Comparison of ENCODE assay signal across 8 cellular contexts in the genomic region with DNA sequence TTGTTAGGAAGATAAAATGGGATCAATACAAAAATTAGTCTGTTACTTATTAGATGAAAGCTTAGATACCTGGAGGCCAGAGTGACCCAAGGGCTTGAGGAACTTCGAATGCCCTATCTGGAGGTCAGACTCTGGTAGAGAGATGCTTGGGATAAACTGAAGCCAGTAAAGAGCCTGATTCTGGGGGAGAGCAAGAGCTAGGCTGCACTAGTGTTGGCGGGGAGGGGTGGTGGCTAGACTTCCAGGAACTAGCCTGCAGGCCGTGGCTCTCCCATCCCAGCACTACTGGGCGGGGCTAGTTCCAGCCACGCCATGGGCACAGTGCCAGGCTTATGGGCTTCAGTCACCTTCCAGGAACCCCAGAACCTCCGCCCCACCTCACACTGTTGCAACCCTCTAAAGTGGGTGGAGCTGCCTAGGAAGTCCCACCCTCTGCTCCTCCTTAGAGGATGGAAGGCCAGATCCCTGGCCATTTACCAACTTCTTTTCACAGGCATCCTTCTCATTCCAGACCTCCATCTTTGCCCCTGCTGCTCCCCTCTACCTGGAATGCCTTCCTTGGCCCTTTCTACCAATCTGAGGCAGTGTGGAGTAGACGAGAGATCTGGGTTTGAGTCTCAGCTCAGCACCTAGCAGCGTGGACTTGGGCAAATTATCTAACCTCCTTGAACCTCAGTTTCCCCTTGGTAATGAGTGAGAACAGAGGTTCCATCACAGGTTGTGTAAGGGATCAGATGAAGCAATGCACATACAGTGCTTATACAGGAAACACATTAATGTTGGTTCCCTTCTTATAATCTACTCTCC. TPM values are rescaled to one million over a fixed set of nuclear protein-coding genes. Genes with fewer than 3 reads are reported as not detected.
A peak's percentile ranks its signal among the peaks of the same experiment; 100 is the strongest.
DNase-seq lines count a peak whose midpoint lies in the region; ATAC-seq and TF ChIP-seq lines count a peak whose summit lies in the region.

No MANE protein-coding gene starts in this region.

- TF ChIP-seq POLR2A in NB4 (IDR thresholded peaks at IDR 0.05; ENCODE audit: extremely low read depth, insufficient read length): no peak

- peak; percentile 36 for ATAC-seq in left lobe of liver
- no peak for ATAC-seq in HG02938 (IDR thresholded peaks at IDR 0.05; ENCODE audit: unreplicated experiment)
- ATAC-seq in GM21786 (IDR thresholded peaks at IDR 0.05; ENCODE audit: unreplicated experiment): no peak
- no peak for ATAC-seq in GM19324 (IDR thresholded peaks at IDR 0.05; ENCODE audit: low FRiP score, unreplicated experiment)

- H3K4me1 Mint-ChIP-seq in activated naive CD8-positive, alpha-beta T cell treated with anti-CD3 and anti-CD28 coated beads for 36 hours: peaks cover 2% of the 10 kb centered on the region
- H3K4me1 Mint-ChIP-seq in activated T-helper 2 cell treated with anti-CD3 and anti-CD28 coated beads, Interferon-gamma antibody, Interleukin-2, Interleukin-4, amounts not matched to agents 10 μg/mL and 5 μg/mL and 100 μg/mL, durations not matched to agents 14 hours and 24 hours and 36 hours (ENCODE audit: low read depth): peaks cover 17% of the 10 kb centered on the region

- H3K27ac Mint-ChIP-seq in activated naive CD8-positive, alpha-beta T cell treated with anti-CD3 and anti-CD28 coated beads for 36 hours: no peak overlapping the region
- no peak overlapping the region for H3K27ac Mint-ChIP-seq in activated T-helper 2 cell treated with anti-CD3 and anti-CD28 coated beads, Interferon-gamma antibody, Interleukin-2, Interleukin-4, amounts not matched to agents 10 μg/mL and 5 μg/mL and 100 μg/mL, durations not matched to agents 14 hours and 24 hours and 36 hours

- no peaks in the 10 kb centered on the region for H3K9me3 Mint-ChIP-seq in activated naive CD8-positive, alpha-beta T cell treated with anti-CD3 and anti-CD28 coated beads for 36 hours
- no peaks in the 10 kb centered on the region for H3K9me3 Mint-ChIP-seq in activated T-helper 2 cell treated with anti-CD3 and anti-CD28 coated beads, Interferon-gamma antibody, Interleukin-2, Interleukin-4, amounts not matched to agents 10 μg/mL and 5 μg/mL and 100 μg/mL, durations not matched to agents 14 hours and 24 hours and 36 hours

- peaks cover 38% of the 10 kb centered on the region for H3K27me3 Mint-ChIP-seq in activated naive CD8-positive, alpha-beta T cell treated with anti-CD3 and anti-CD28 coated beads for 36 hours
- peaks cover 26% of the 10 kb centered on the region for H3K27me3 Mint-ChIP-seq in activated T-helper 2 cell treated with anti-CD3 and anti-CD28 coated beads, Interferon-gamma antibody, Interleukin-2, Interleukin-4, amounts not matched to agents 10 μg/mL and 5 μg/mL and 100 μg/mL, durations not matched to agents 14 hours and 24 hours and 36 hours (ENCODE audit: low read depth)

- DNase-seq in COLO668 (lab: John Stamatoyannopoulos, UW; ENCODE audit: unreplicated experiment) (peak; percentile 65), NB4 (ENCODE audit: low read depth) (peak; percentile 98), left lobe of liver (ENCODE audit: low spot score) (peak; percentile 72)
- DNase-seq in activated naive CD8-positive, alpha-beta T cell treated with anti-CD3 and anti-CD28 coated beads for 36 hours: peak; percentile 33
- DNase-seq in activated T-helper 2 cell treated with anti-CD3 and anti-CD28 coated beads, Interferon-gamma antibody, Interleukin-2, Interleukin-4, amounts not matched to agents 10 μg/mL and 5 μg/mL and 100 μg/mL, durations not matched to agents 14 hours and 24 hours and 36 hours (ENCODE audit: low spot score): no peak

- no peak for TF ChIP-seq CTCF in NB4 (IDR thresholded peaks at IDR 0.05; ENCODE audit: low read depth, low read length)

- intact Hi-C loops in activated T-helper 2 cell treated with anti-CD3 and anti-CD28 coated beads, Interferon-gamma antibody, Interleukin-2, Interleukin-4, amounts not matched to agents 10 μg/mL and 5 μg/mL and 100 μg/mL, durations not matched to agents 14 hours and 24 hours and 36 hours (cut with micrococcal nuclease): no loop called here

- no peaks in the 10 kb centered on the region for H3K36me3 Mint-ChIP-seq in activated naive CD8-positive, alpha-beta T cell treated with anti-CD3 and anti-CD28 coated beads for 36 hours
- no peaks in the 10 kb centered on the region for H3K36me3 Mint-ChIP-seq in activated T-helper 2 cell treated with anti-CD3 and anti-CD28 coated beads, Interferon-gamma antibody, Interleukin-2, Interleukin-4, amounts not matched to agents 10 μg/mL and 5 μg/mL and 100 μg/mL, durations not matched to agents 14 hours and 24 hours and 36 hours (ENCODE audit: low read depth)

- H3K4me3 Mint-ChIP-seq in activated naive CD8-positive, alpha-beta T cell treated with anti-CD3 and anti-CD28 coated beads for 36 hours: no peak overlapping the region
- H3K4me3 Mint-ChIP-seq in activated T-helper 2 cell treated with anti-CD3 and anti-CD28 coated beads, Interferon-gamma antibody, Interleukin-2, Interleukin-4, amounts not matched to agents 10 μg/mL and 5 μg/mL and 100 μg/mL, durations not matched to agents 14 hours and 24 hours and 36 hours (ENCODE audit: low read depth): no peak overlapping the region

- H3K4me3 ChIP-seq in NB4 (ENCODE audit: low read depth, low read length): no peak overlapping the region

RNA-seq across cellular contexts. Expression of a gene that starts 6.3 kb away (rescaled TPM):
- total RNA-seq in activated naive CD8-positive, alpha-beta T cell treated with anti-CD3 and anti-CD28 coated beads for 36 hours: not detected
- total RNA-seq in left lobe of liver: 0.68 TPM
- not detected in 2 replicates for total RNA-seq in activated T-helper 2 cell treated with anti-CD3 and anti-CD28 coated beads, Interferon-gamma antibody, Interleukin-2, Interleukin-4, amounts not matched to agents 10 μg/mL and 5 μg/mL and 100 μg/mL, durations not matched to agents 14 hours and 24 hours and 36 hours

RNA-seq across cellular contexts. Expression of a gene that starts 17.8 kb away (rescaled TPM):
- total RNA-seq in activated naive CD8-positive, alpha-beta T cell treated with anti-CD3 and anti-CD28 coated beads for 36 hours: 100 to 1,000 TPM in 1 of 2 experiments, 10 to 100 TPM in 1; 96.3 to 102 TPM
- 71.7 TPM for total RNA-seq in left lobe of liver
- 108 and 109 TPM in 2 replicates for total RNA-seq in activated T-helper 2 cell treated with anti-CD3 and anti-CD28 coated beads, Interferon-gamma antibody, Interleukin-2, Interleukin-4, amounts not matched to agents 10 μg/mL and 5 μg/mL and 100 μg/mL, durations not matched to agents 14 hours and 24 hours and 36 hours

RNA-seq across cellular contexts. Expression of a gene that starts 26.6 kb away (rescaled TPM):
- total RNA-seq in activated naive CD8-positive, alpha-beta T cell treated with anti-CD3 and anti-CD28 coated beads for 36 hours: 1,000 to 10,000 TPM; 2,335 to 2,367 TPM
- 144 TPM for total RNA-seq in left lobe of liver
- total RNA-seq in activated T-helper 2 cell treated with anti-CD3 and anti-CD28 coated beads, Interferon-gamma antibody, Interleukin-2, Interleukin-4, amounts not matched to agents 10 μg/mL and 5 μg/mL and 100 μg/mL, durations not matched to agents 14 hours and 24 hours and 36 hours: 1,977 and 2,036 TPM in 2 replicates

RNA-seq across cellular contexts. Expression of a gene that starts 27.2 kb away (rescaled TPM):
- total RNA-seq in activated naive CD8-positive, alpha-beta T cell treated with anti-CD3 and anti-CD28 coated beads for 36 hours: 100 to 1,000 TPM; 101 to 105 TPM
- total RNA-seq in left lobe of liver: 21.9 TPM
- total RNA-seq in activated T-helper 2 cell treated with anti-CD3 and anti-CD28 coated beads, Interferon-gamma antibody, Interleukin-2, Interleukin-4, amounts not matched to agents 10 μg/mL and 5 μg/mL and 100 μg/mL, durations not matched to agents 14 hours and 24 hours and 36 hours: 98.1 and 100 TPM in 2 replicates

RNA-seq across cellular contexts. Expression of a gene that starts 57.2 kb away (rescaled TPM):
- 1 to 10 TPM in 1 of 2 experiments, under 1 TPM in 1; 0.62 to 1.2 TPM for total RNA-seq in activated naive CD8-positive, alpha-beta T cell treated with anti-CD3 and anti-CD28 coated beads for 36 hours
- not detected for total RNA-seq in left lobe of liver
- 1.8 and 2.3 TPM in 2 replicates for total RNA-seq in activated T-helper 2 cell treated with anti-CD3 and anti-CD28 coated beads, Interferon-gamma antibody, Interleukin-2, Interleukin-4, amounts not matched to agents 10 μg/mL and 5 μg/mL and 100 μg/mL, durations not matched to agents 14 hours and 24 hours and 36 hours

Comparison
In these comparisons a context has a peak if more than half of its experiments do, and no peak if none do; other contexts are left out.
1. RNA of a gene that starts 26.6 kb away (total RNA-seq): 2,335 to 2,367 TPM in activated naive CD8-positive, alpha-beta T cell treated with anti-CD3 and anti-CD28 coated beads for 36 hours and 1,977 to 2,036 TPM in activated T-helper 2 cell treated with anti-CD3 and anti-CD28 coated beads, Interferon-gamma antibody, Interleukin-2, Interleukin-4, amounts not matched to agents 10 μg/mL and 5 μg/mL and 100 μg/mL, durations not matched to agents 14 hours and 24 hours and 36 hours; 144 TPM in left lobe of liver (single experiment); every median in the first group is over 10 times any median in the second.